8 cellular contexts compared by ENCODE assay signal in genomic region chr7:142908921-142909870, GRCh38. TPM values are rescaled to one million over a fixed set of nuclear protein-coding genes. Genes with fewer than 3 reads are reported as not detected.
A peak's percentile ranks its signal among the peaks of the same experiment; 100 is the strongest.
DNase-seq lines count a peak whose midpoint lies in the region; ATAC-seq and TF ChIP-seq lines count a peak whose summit lies in the region.
"Had no signal": no experiment of that assay in that cellular context is flagged by ENCODE, and none has a peak within 500 bp of the region (broad histone marks: within the 10 kb centered on the region; RNA-seq: fewer than 3 reads in every experiment).

No MANE protein-coding gene starts in this region.

- H3K4me3 ChIP-seq in AG09309 (ENCODE audit: control insufficient read depth, low read depth, low read length), result no peak overlapping the region
- H3K4me3 ChIP-seq in fibroblast of villous mesenchyme (ENCODE audit: low read depth, low read length), result no peak overlapping the region
- no peak overlapping the region for H3K4me3 ChIP-seq in Peyer's patch

- no peak for TF ChIP-seq POLR2A in Peyer's patch (IDR thresholded peaks at IDR 0.05)

- TF ChIP-seq CTCF in AG09309 (IDR thresholded peaks at IDR 0.05; ENCODE audit: control insufficient read depth, insufficient read depth, low read depth, low read length, missing control alignments) (peak; percentile 24), LNCAP (IDR thresholded peaks at IDR 0.05) (peak; percentile 62), fibroblast of villous mesenchyme (IDR thresholded peaks at IDR 0.05; ENCODE audit: insufficient read depth, low read depth, low read length) (peak; percentile 41), Peyer's patch (IDR thresholded peaks at IDR 0.05) (peak in 3 of 6 experiments; percentile 33)

- H3K27ac ChIP-seq in Peyer's patch, result no peak overlapping the region

- DNase-seq in AG09309 (ENCODE audit: low read depth) (no peak), fibroblast of villous mesenchyme (ENCODE audit: low read depth) (no peak), Peyer's patch (no peak)

- no peaks in the 10 kb centered on the region for H3K36me3 ChIP-seq in Peyer's patch

- H3K4me1 ChIP-seq in Peyer's patch, result peaks cover 0 to 10% (median 0%) of the 10 kb centered on the region in 4 donors

- no peaks in the 10 kb centered on the region for H3K27me3 ChIP-seq in Peyer's patch

- no peak for ATAC-seq in GM19328 (IDR thresholded peaks at IDR 0.05; ENCODE audit: unreplicated experiment)
- no peak for ATAC-seq in GM19397 (IDR thresholded peaks at IDR 0.05; ENCODE audit: unreplicated experiment)

- H3K9me3 ChIP-seq in Peyer's patch, result peaks cover 0 to 6% (median 2%) of the 10 kb centered on the region in 4 donors

RNA-seq across cellular contexts. Expression of gene TRPV6, which starts 23.7 kb away (rescaled TPM):
- not detected in 2 replicates for total RNA-seq in fibroblast of villous mesenchyme
- 1 to 10 TPM in 1 of 4 donors, under 1 TPM in 3; 0.19 to 2.5 (median 0.82) TPM for total RNA-seq in Peyer's patch
- total RNA-seq: T-helper 2 cell treated with Interferon-gamma antibody and Interleukin-4, amounts not matched to agents 100 ng/mL and 5 ng/mL, for 36 hours had no signal

RNA-seq across cellular contexts. Expression of gene TRPV5, which starts 24.4 kb away (rescaled TPM):
- total RNA-seq in fibroblast of villous mesenchyme (not detected in 2 replicates), Peyer's patch (under 1 TPM in 1 of 4 donors, not detected in 3; 0.83 TPM)
- total RNA-seq: T-helper 2 cell treated with Interferon-gamma antibody and Interleukin-4, amounts not matched to agents 100 ng/mL and 5 ng/mL, for 36 hours had no signal

RNA-seq across cellular contexts. Expression of gene LLCFC1, which starts 30.1 kb away (rescaled TPM):
- total RNA-seq in fibroblast of villous mesenchyme (not detected in 2 replicates), Peyer's patch (not detected)
- total RNA-seq: T-helper 2 cell treated with Interferon-gamma antibody and Interleukin-4, amounts not matched to agents 100 ng/mL and 5 ng/mL, for 36 hours; urinary bladder had no signal

RNA-seq across cellular contexts. Expression of gene KEL, which starts 53.0 kb away (rescaled TPM):
- under 0.01 TPM in 1 of 2 replicates, not detected in the other for total RNA-seq in fibroblast of villous mesenchyme
- total RNA-seq in Peyer's patch, result not detected

RNA-seq across cellular contexts. Expression of gene EPHB6, which starts 54.3 kb away (rescaled TPM):
- total RNA-seq in fibroblast of villous mesenchyme, result 0.43 and 4.2 TPM in 2 replicates
- total RNA-seq in Peyer's patch, result 10 to 100 TPM in 1 of 4 donors, 1 to 10 TPM in 2, under 1 TPM in 1; 0.53 to 19.0 (median 5.5) TPM
